Comparison of ENCODE assay signal across 8 cellular contexts in the genomic region with DNA sequence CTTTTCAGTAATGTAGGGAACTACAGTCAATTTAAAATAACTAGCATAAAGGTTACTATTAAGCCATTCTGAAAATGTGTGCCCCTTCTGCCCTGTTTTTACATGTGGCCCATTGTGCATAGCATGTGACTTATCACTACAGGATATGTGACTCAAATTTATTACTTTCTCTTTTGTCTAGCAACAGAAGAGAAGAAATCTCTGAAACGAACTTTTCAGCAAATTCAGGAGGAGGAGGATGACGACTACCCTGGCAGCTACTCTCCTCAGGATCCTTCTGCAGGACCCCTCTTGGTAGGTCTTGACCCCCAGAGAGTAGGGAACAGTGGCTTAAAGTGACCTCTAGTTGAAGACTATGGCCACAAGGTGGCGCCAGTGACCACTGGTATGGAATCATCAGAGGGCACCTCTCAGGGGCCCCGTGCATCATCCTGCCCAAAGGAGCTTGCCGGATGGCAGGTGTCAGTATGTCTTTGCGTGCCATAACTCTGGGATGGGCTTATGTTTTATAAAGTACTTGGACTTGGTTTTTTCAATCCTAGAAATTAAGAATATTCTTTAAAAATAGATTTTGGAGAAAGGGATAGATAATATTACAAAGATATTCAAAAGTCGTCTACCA. TPM values are rescaled to one million over a fixed set of nuclear protein-coding genes. Genes with fewer than 3 reads are reported as not detected.
A peak's percentile ranks its signal among the peaks of the same experiment; 100 is the strongest.
DNase-seq lines count a peak whose midpoint lies in the region; ATAC-seq and TF ChIP-seq lines count a peak whose summit lies in the region.

No MANE protein-coding gene starts in this region.

- H3K27ac ChIP-seq in lower lobe of right lung, result no peak overlapping the region

- ATAC-seq in HG03378 (IDR thresholded peaks at IDR 0.05; ENCODE audit: unreplicated experiment), result peak; percentile 60
- peak; percentile 83 to 90 for ATAC-seq in lower lobe of right lung
- ATAC-seq in GM19328 (IDR thresholded peaks at IDR 0.05; ENCODE audit: unreplicated experiment), result no peak

- H3K9me3 ChIP-seq in lower lobe of right lung, result no peaks in the 10 kb centered on the region

- DNase-seq in GM06990 (ENCODE audit: extremely low read depth, insufficient read length) (peak; percentile 43), NCI-H774 (lab: John Stamatoyannopoulos, UW) (peak; percentile 67), dermis microvascular lymphatic vessel endothelial cell (ENCODE audit: low read depth in 2 of 2) (peak; percentile 73 to 81), lower lobe of right lung (peak; percentile 89)
- peak; percentile 62 to 72 for DNase-seq in activated CD4-positive, alpha-beta T cell treated with anti-CD3 and anti-CD28 coated beads, Interleukin-2, amount 50 U/mL, for 4 hours
- peak; percentile 65 for DNase-seq in stimulated activated CD8-positive, alpha-beta memory T cell treated with anti-CD3 and anti-CD28 coated beads, Interleukin-15, amount 100 ng/mL, for 1 hour (ENCODE audit: low read depth)

- H3K36me3 ChIP-seq in GM06990 (ENCODE audit: control insufficient read depth, insufficient read depth, low read length), result peaks cover 15% of the 10 kb centered on the region
- H3K36me3 ChIP-seq in lower lobe of right lung, result peaks cover 60% of the 10 kb centered on the region

- H3K4me3 ChIP-seq in GM06990 (replicated peaks; ENCODE audit: low read depth, low read length) (no peak overlapping the region), lower lobe of right lung (no peak overlapping the region)

- intact Hi-C loops in lower lobe of right lung (cut with DNase I), result loop anchor here (5.0 kb wide), 1 partner anchor 165 kb away; no protein-coding TSS in a partner anchor

- TF ChIP-seq CTCF in GM06990 (IDR thresholded peaks at IDR 0.05; ENCODE audit: insufficient read depth, low read length, poor library complexity, severe bottlenecking) (peak; percentile 83), lower lobe of right lung (IDR thresholded peaks at IDR 0.05) (peak; percentile 91)

- H3K27me3 ChIP-seq in GM06990 (replicated peaks; ENCODE audit: control insufficient read depth, insufficient read depth, low read length), result no peaks in the 10 kb centered on the region
- H3K27me3 ChIP-seq in lower lobe of right lung (ENCODE audit: low read depth), result no peaks in the 10 kb centered on the region

- H3K4me1 ChIP-seq in lower lobe of right lung, result peaks cover 9% of the 10 kb centered on the region

RNA-seq across cellular contexts. Expression of gene RPRD1B, which starts 23.9 kb away (rescaled TPM):
- 11.9 and 15.6 TPM in 2 replicates for total RNA-seq in dermis microvascular lymphatic vessel endothelial cell
- total RNA-seq in lower lobe of right lung, result 25.6 TPM

RNA-seq across cellular contexts. Expression of gene TTI1, which starts 24.2 kb away (rescaled TPM):
- total RNA-seq in dermis microvascular lymphatic vessel endothelial cell, result 13.7 and 16.3 TPM in 2 replicates
- 16.7 TPM for total RNA-seq in lower lobe of right lung
